ENCODE assay signal across 8 cellular contexts in genomic region chr9:132372177-132373095, GRCh38. TPM values are rescaled to one million over a fixed set of nuclear protein-coding genes. Genes with fewer than 3 reads are reported as not detected.
DNase-seq lines count a peak whose midpoint lies in the region; ATAC-seq and TF ChIP-seq lines count a peak whose summit lies in the region.

No MANE protein-coding gene starts in this region.

- H2AFZ ChIP-seq in GM23338, result no peak overlapping the region

- H3K9me3 Mint-ChIP-seq in GM23338, result no peaks in the 10 kb centered on the region

- ATAC-seq in GM23338, result peak; percentile 34; the same call in 1 of the 3 replicates
- peak; percentile 28 for ATAC-seq in SK-N-SH treated with all-trans-retinoic acid at 6 μM for 48 hours
- no peak for ATAC-seq in HG03025 (IDR thresholded peaks at IDR 0.05; ENCODE audit: low FRiP score, unreplicated experiment)

- H3K4me3 ChIP-seq in GM23338 (no peak overlapping the region), foreskin fibroblast (ENCODE audit: low read depth in 1 of 2, low read length in 2 of 2) (no peak overlapping the region)

- no peak overlapping the region for H3K4me3 Mint-ChIP-seq in GM23338

- peaks cover 4% of the 10 kb centered on the region; the same call in 1 of the 3 replicates for H3K36me3 Mint-ChIP-seq in GM23338 (ENCODE audit: low read depth)

- H4K20me1 ChIP-seq in GM23338 (replicated peaks; ENCODE audit: insufficient read depth), result no peaks in the 10 kb centered on the region

- no peaks in the 10 kb centered on the region for H3K27me3 ChIP-seq in GM23338 (ENCODE audit: insufficient read depth)

- no peaks in the 10 kb centered on the region for H3K36me3 ChIP-seq in GM23338 (ENCODE audit: insufficient read depth)

- peaks cover 2% of the 10 kb centered on the region for H3K27me3 Mint-ChIP-seq in GM23338 (ENCODE audit: insufficient read depth, low read depth, poor library complexity)

- no peaks in the 10 kb centered on the region for H3K4me1 ChIP-seq in GM23338 (ENCODE audit: insufficient read depth)

- H3K27ac Mint-ChIP-seq in GM23338, result peak overlapping the region; percentile 19; the same call in 1 of the 2 replicates

- DNase-seq in GM23338 (ENCODE audit: low spot score), result no peak
- peak; percentile 13 for DNase-seq in foreskin fibroblast
- peak; percentile 91 for DNase-seq in pons (ENCODE audit: low spot score)
- DNase-seq in NCI-H774 (lab: John Stamatoyannopoulos, UW), result no peak
- DNase-seq in NK-92 (lab: John Stamatoyannopoulos, UW; ENCODE audit: unreplicated experiment), result no peak
- DNase-seq in NCI-H1048 (lab: John Stamatoyannopoulos, UW), result no peak

- H3K27ac ChIP-seq in GM23338 (ENCODE audit: low read depth), result 0 out of 2 replicates have a peak overlapping the region, but pooled peaks have one; percentile 9

- H3K9me2 ChIP-seq in GM23338 (ENCODE audit: insufficient read depth), result no peaks in the 10 kb centered on the region

- no peak overlapping the region for H3K4me2 ChIP-seq in GM23338

- H3F3A ChIP-seq in GM23338 (replicated peaks; ENCODE audit: low read depth), result peaks cover 9% of the 10 kb centered on the region

- H3K79me2 ChIP-seq in GM23338 (replicated peaks; ENCODE audit: insufficient read depth), result no peaks in the 10 kb centered on the region

- peaks cover 3% of the 10 kb centered on the region; the same call in 2 of the 3 replicates for H3K4me1 Mint-ChIP-seq in GM23338

- TF ChIP-seq CTCF in GM23338 (conservative IDR thresholded peaks at IDR 0.05; ENCODE audit: low read depth in 2 of 2), result no peak
- no peak for TF ChIP-seq CTCF in foreskin fibroblast (IDR thresholded peaks at IDR 0.05; ENCODE audit: low read depth, low read length)

TF ChIP-seq in GM23338, 12 proteins besides CTCF, POLR2A, EP300 and RAD21 (continues in another document):
- no peak for TF ChIP-seq ETS1 (IDR thresholded peaks at IDR 0.05)
- TF ChIP-seq REST (IDR thresholded peaks at IDR 0.05; ENCODE audit: unreplicated experiment), result no peak
- TF ChIP-seq CREB1 (CRISPR knock-in tag; IDR thresholded peaks at IDR 0.05; ENCODE audit: low read depth), result no peak
- TF ChIP-seq ZNF331 (CRISPR knock-in tag; IDR thresholded peaks at IDR 0.05; ENCODE audit: low read depth), result no peak
- no peak for TF ChIP-seq ZNF114 (CRISPR knock-in tag; IDR thresholded peaks at IDR 0.05)
- TF ChIP-seq EZH2phosphoT487 (IDR thresholded peaks at IDR 0.05; ENCODE audit: unreplicated experiment), result no peak

TF ChIP-seq in SK-N-SH treated with all-trans-retinoic acid at 6 μM for 48 hours, 23 proteins besides CTCF, POLR2A, EP300 and RAD21:
- TF ChIP-seq ZFP30 (CRISPR knock-in tag; IDR thresholded peaks at IDR 0.05) (no peak), CREB5 (CRISPR knock-in tag; IDR thresholded peaks at IDR 0.05; ENCODE audit: low read depth) (no peak), ZNF565 (CRISPR knock-in tag; conservative IDR thresholded peaks at IDR 0.05; ENCODE audit: low read depth) (no peak), ZNF8 (CRISPR knock-in tag; IDR thresholded peaks at IDR 0.05) (no peak), TCF4 (CRISPR knock-in tag; IDR thresholded peaks at IDR 0.05; ENCODE audit: borderline replicate concordance) (no peak), CSDC2 (CRISPR knock-in tag; IDR thresholded peaks at IDR 0.05) (no peak), ESRRG (CRISPR knock-in tag; IDR thresholded peaks at IDR 0.05) (no peak), SNAI2 (CRISPR knock-in tag; IDR thresholded peaks at IDR 0.05) (no peak), ISL1 (CRISPR knock-in tag; IDR thresholded peaks at IDR 0.05) (no peak), ARNTL (CRISPR knock-in tag; IDR thresholded peaks at IDR 0.05; ENCODE audit: borderline replicate concordance, low read depth) (no peak), CSRNP3 (CRISPR knock-in tag; IDR thresholded peaks at IDR 0.05) (no peak), PATZ1 (CRISPR knock-in tag; IDR thresholded peaks at IDR 0.05; ENCODE audit: borderline replicate concordance) (no peak), BACH2 (CRISPR knock-in tag; IDR thresholded peaks at IDR 0.05; ENCODE audit: borderline replicate concordance) (no peak), RARB (CRISPR knock-in tag; IDR thresholded peaks at IDR 0.05) (no peak), POU6F1 (CRISPR knock-in tag; IDR thresholded peaks at IDR 0.05; ENCODE audit: borderline replicate concordance, low read depth) (no peak), ZNF70 (CRISPR knock-in tag; IDR thresholded peaks at IDR 0.05) (no peak)

RNA-seq across cellular contexts. Expression of gene SETX, which starts 17.6 kb away (rescaled TPM):
- total RNA-seq in GM23338 (2014; rRNA removed; shearing (Covaris generic)), result 39.3 and 49.9 TPM in 2 replicates
- polyA plus RNA-seq in GM23338 (2016; fragmentation: Nextera tagmentation; extraction: Ambion mirVana), result 14.8 and 17.5 TPM in 2 replicates

RNA-seq across cellular contexts. Expression of gene TTF1, which starts 34.2 kb away (rescaled TPM):
- total RNA-seq in GM23338 (2014; rRNA removed; shearing (Covaris generic)), result 14.9 and 15.5 TPM in 2 replicates
- 22.4 and 25.0 TPM in 2 replicates for polyA plus RNA-seq in GM23338 (2016; fragmentation: Nextera tagmentation; extraction: Ambion mirVana)

RNA-seq across cellular contexts. Expression of gene CFAP77, which starts 37.6 kb away (rescaled TPM):
- 0.97 and 2.1 TPM in 2 replicates for total RNA-seq in GM23338 (2014; rRNA removed; shearing (Covaris generic))
- 0.94 and 1.3 TPM in 2 replicates for polyA plus RNA-seq in GM23338 (2016; fragmentation: Nextera tagmentation; extraction: Ambion mirVana)

Comparison
In these comparisons a context has a peak if more than half of its experiments do, and no peak if none do; other contexts are left out.
1. DNase-seq: peak in foreskin fibroblast (2 of 2) and pons (single experiment); none in GM23338 (single experiment), NCI-H774 (single experiment), NK-92 (single experiment) and NCI-H1048 (single experiment).